9 cellular contexts compared by ENCODE assay signal in the genomic region with DNA sequence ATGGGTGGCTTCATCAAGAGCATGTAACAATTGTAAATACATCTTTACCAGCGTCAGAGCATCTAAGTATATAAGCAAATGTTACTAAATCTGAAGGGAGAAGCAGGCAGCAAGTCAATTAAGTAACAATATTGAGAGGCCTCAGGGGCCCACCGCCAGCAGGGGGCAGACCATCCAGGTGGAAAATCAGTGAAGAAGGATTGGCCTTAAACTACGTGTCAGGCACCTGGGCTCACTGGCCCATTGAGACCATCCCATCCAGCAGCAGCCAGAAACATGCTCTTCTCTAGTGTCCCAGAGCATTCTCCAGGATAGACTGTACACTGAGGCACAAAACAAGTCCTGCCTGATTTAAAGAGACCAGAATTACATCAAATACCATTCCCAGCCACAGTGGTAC.
DNase-seq lines count a peak whose midpoint lies in the region; FAIRE-seq and TF ChIP-seq lines count a peak whose summit lies in the region.
"Had no signal": no experiment of that assay in that cellular context is flagged by ENCODE, and none has a peak within 500 bp of the region (broad histone marks: within the 10 kb centered on the region; RNA-seq: fewer than 3 reads in every experiment).

No MANE protein-coding gene starts in this region.

- peaks cover 10% of the 10 kb centered on the region for H3K36me3 Mint-ChIP-seq in activated naive CD4-positive, alpha-beta T cell treated with anti-CD3 and anti-CD28 coated beads, Interleukin-2, amount 10 ng/mL, durations not matched to agents 7 days and 5 days
- peaks cover 12% of the 10 kb centered on the region for H3K36me3 Mint-ChIP-seq in activated naive CD8-positive, alpha-beta T cell treated with anti-CD3 and anti-CD28 coated beads for 36 hours
- no peaks in the 10 kb centered on the region for H3K36me3 Mint-ChIP-seq in type B pancreatic cell

- no peaks in the 10 kb centered on the region for H3K27me3 Mint-ChIP-seq in activated naive CD4-positive, alpha-beta T cell treated with anti-CD3 and anti-CD28 coated beads, Interleukin-2, amount 10 ng/mL, durations not matched to agents 7 days and 5 days
- H3K27me3 Mint-ChIP-seq in activated naive CD8-positive, alpha-beta T cell treated with anti-CD3 and anti-CD28 coated beads for 36 hours = no peaks in the 10 kb centered on the region
- peaks cover 9% of the 10 kb centered on the region for H3K27me3 Mint-ChIP-seq in type B pancreatic cell

- no peak overlapping the region for H3K4me3 ChIP-seq in LNCaP clone FGC (ENCODE audit: low read depth, low read length)

- H3K4me3 Mint-ChIP-seq in activated naive CD4-positive, alpha-beta T cell treated with anti-CD3 and anti-CD28 coated beads, Interleukin-2, amount 10 ng/mL, durations not matched to agents 7 days and 5 days = peak overlapping the region; percentile 47
- H3K4me3 Mint-ChIP-seq in activated naive CD8-positive, alpha-beta T cell treated with anti-CD3 and anti-CD28 coated beads for 36 hours = no peak overlapping the region
- H3K4me3 Mint-ChIP-seq in type B pancreatic cell = no peak overlapping the region

- peak overlapping the region; percentile 40 for H3K27ac Mint-ChIP-seq in activated naive CD4-positive, alpha-beta T cell treated with anti-CD3 and anti-CD28 coated beads, Interleukin-2, amount 10 ng/mL, durations not matched to agents 7 days and 5 days
- H3K27ac Mint-ChIP-seq in activated naive CD8-positive, alpha-beta T cell treated with anti-CD3 and anti-CD28 coated beads for 36 hours = no peak overlapping the region
- no peak overlapping the region for H3K27ac Mint-ChIP-seq in type B pancreatic cell

- TF ChIP-seq CTCF in LNCaP clone FGC (IDR thresholded peaks at IDR 0.05; ENCODE audit: control insufficient read depth, extremely low read depth, insufficient read depth) = peak; percentile 74
- peak; percentile 73 for TF ChIP-seq CTCF in type B pancreatic cell (conservative IDR thresholded peaks at IDR 0.05)

- peak; percentile 53 for DNase-seq in activated naive CD4-positive, alpha-beta T cell treated with anti-CD3 and anti-CD28 coated beads, Interleukin-2, amount 10 ng/mL, durations not matched to agents 7 days and 5 days
- DNase-seq in activated naive CD4-positive, alpha-beta T cell (lab: John Stamatoyannopoulos, UW) = no peak
- DNase-seq in LNCaP clone FGC (ENCODE audit: low read depth) = no peak
- DNase-seq in activated naive CD8-positive, alpha-beta T cell treated with anti-CD3 and anti-CD28 coated beads for 36 hours = peak; percentile 45
- DNase-seq in iris pigment epithelial cell (ENCODE audit: low read depth) = peak; percentile 2
- no peak for DNase-seq in type B pancreatic cell (ENCODE audit: extremely low spot score, unreplicated experiment)
- no peak for DNase-seq in AML-193 (lab: John Stamatoyannopoulos, UW)
- DNase-seq in frontal cortex (ENCODE audit: low spot score in 2 of 2) = no peak

- CTCF ChIA-PET in activated naive CD4-positive, alpha-beta T cell treated with anti-CD3 and anti-CD28 coated beads, Interleukin-2, amount 10 ng/mL, durations not matched to agents 7 days and 5 days (lab: Charles Lee) = interaction anchor here (1.1 to 2.6 kb wide), 3 partner anchors 690 to 696 kb away, joined by 3 to 7 read pairs (median 5); no protein-coding TSS in a partner anchor

- no peak for FAIRE-seq in frontal cortex (lab: Jason Lieb, UNC)
- FAIRE-seq: colon had no signal

- peaks cover 8% of the 10 kb centered on the region for H3K9me3 Mint-ChIP-seq in activated naive CD4-positive, alpha-beta T cell treated with anti-CD3 and anti-CD28 coated beads, Interleukin-2, amount 10 ng/mL, durations not matched to agents 7 days and 5 days
- H3K9me3 Mint-ChIP-seq in activated naive CD8-positive, alpha-beta T cell treated with anti-CD3 and anti-CD28 coated beads for 36 hours = peaks cover 16% of the 10 kb centered on the region
- no peaks in the 10 kb centered on the region for H3K9me3 Mint-ChIP-seq in type B pancreatic cell

- H3K4me1 Mint-ChIP-seq in activated naive CD4-positive, alpha-beta T cell treated with anti-CD3 and anti-CD28 coated beads, Interleukin-2, amount 10 ng/mL, durations not matched to agents 7 days and 5 days = peaks cover 35% of the 10 kb centered on the region
- peaks cover 13% of the 10 kb centered on the region for H3K4me1 Mint-ChIP-seq in activated naive CD8-positive, alpha-beta T cell treated with anti-CD3 and anti-CD28 coated beads for 36 hours
- peaks cover 9% of the 10 kb centered on the region for H3K4me1 Mint-ChIP-seq in type B pancreatic cell (ENCODE audit: unreplicated experiment)

Comparison
In these comparisons a context has a peak if more than half of its experiments do, and no peak if none do; other contexts are left out.
1. DNase-seq: peak in activated naive CD4-positive, alpha-beta T cell treated with anti-CD3 and anti-CD28 coated beads, Interleukin-2, amount 10 ng/mL, durations not matched to agents 7 days and 5 days (single experiment), activated naive CD8-positive, alpha-beta T cell treated with anti-CD3 and anti-CD28 coated beads for 36 hours (single experiment) and iris pigment epithelial cell (single experiment); none in activated naive CD4-positive, alpha-beta T cell (0 of 4), LNCaP clone FGC (single experiment), type B pancreatic cell (single experiment), AML-193 (0 of 2) and frontal cortex (0 of 2).